ENCODE assay signal across 1 cellular context in genomic region chr17:64661981-64662773, GRCh38.
TF ChIP-seq lines count a peak whose summit lies in the region.

TSS of gene SMURF2 (minus strand) at chr17:64662307. CDS start at chr17:64661880, 427 bp downstream.

TF ChIP-seq in HepG2, 621 proteins besides CTCF, POLR2A, EP300 and RAD21 (continued from another document and continues in another):
- TF ChIP-seq, protein P1, sequence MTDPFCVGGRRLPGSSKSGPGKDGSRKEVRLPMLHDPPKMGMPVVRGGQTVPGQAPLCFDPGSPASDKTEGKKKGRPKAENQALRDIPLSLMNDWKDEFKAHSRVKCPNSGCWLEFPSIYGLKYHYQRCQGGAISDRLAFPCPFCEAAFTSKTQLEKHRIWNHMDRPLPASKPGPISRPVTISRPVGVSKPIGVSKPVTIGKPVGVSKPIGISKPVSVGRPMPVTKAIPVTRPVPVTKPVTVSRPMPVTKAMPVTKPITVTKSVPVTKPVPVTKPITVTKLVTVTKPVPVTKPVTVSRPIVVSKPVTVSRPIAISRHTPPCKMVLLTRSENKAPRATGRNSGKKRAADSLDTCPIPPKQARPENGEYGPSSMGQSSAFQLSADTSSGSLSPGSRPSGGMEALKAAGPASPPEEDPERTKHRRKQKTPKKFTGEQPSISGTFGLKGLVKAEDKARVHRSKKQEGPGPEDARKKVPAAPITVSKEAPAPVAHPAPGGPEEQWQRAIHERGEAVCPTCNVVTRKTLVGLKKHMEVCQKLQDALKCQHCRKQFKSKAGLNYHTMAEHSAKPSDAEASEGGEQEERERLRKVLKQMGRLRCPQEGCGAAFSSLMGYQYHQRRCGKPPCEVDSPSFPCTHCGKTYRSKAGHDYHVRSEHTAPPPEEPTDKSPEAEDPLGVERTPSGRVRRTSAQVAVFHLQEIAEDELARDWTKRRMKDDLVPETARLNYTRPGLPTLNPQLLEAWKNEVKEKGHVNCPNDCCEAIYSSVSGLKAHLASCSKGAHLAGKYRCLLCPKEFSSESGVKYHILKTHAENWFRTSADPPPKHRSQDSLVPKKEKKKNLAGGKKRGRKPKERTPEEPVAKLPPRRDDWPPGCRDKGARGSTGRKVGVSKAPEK (CRISPR knock-in tag; IDR thresholded peaks at IDR 0.05; ENCODE audit: borderline replicate concordance) = peak; percentile 52; the same call in 1 of the 2 replicates
- TF ChIP-seq RBFOX2 (IDR thresholded peaks at IDR 0.05; ENCODE audit: low read depth, low read length) = peak; percentile 91
- no peak for TF ChIP-seq RELA (CRISPR knock-in tag; IDR thresholded peaks at IDR 0.05)
- TF ChIP-seq TIGD3 (CRISPR knock-in tag; IDR thresholded peaks at IDR 0.05; ENCODE audit: borderline replicate concordance) = no peak
- TF ChIP-seq GPN1 (CRISPR knock-in tag; IDR thresholded peaks at IDR 0.05; ENCODE audit: borderline replicate concordance) = no peak
- peak; percentile 20; the same call in 1 of the 2 replicates for TF ChIP-seq TFE3 (CRISPR knock-in tag; IDR thresholded peaks at IDR 0.05)
- no peak for TF ChIP-seq NRL (CRISPR knock-in tag; IDR thresholded peaks at IDR 0.05; ENCODE audit: borderline replicate concordance)
- no peak for TF ChIP-seq PCBP2 (optimal IDR thresholded peaks at IDR 0.05; ENCODE audit: low read depth, low read length, poor library complexity, severe bottlenecking)
- TF ChIP-seq, protein P2, sequence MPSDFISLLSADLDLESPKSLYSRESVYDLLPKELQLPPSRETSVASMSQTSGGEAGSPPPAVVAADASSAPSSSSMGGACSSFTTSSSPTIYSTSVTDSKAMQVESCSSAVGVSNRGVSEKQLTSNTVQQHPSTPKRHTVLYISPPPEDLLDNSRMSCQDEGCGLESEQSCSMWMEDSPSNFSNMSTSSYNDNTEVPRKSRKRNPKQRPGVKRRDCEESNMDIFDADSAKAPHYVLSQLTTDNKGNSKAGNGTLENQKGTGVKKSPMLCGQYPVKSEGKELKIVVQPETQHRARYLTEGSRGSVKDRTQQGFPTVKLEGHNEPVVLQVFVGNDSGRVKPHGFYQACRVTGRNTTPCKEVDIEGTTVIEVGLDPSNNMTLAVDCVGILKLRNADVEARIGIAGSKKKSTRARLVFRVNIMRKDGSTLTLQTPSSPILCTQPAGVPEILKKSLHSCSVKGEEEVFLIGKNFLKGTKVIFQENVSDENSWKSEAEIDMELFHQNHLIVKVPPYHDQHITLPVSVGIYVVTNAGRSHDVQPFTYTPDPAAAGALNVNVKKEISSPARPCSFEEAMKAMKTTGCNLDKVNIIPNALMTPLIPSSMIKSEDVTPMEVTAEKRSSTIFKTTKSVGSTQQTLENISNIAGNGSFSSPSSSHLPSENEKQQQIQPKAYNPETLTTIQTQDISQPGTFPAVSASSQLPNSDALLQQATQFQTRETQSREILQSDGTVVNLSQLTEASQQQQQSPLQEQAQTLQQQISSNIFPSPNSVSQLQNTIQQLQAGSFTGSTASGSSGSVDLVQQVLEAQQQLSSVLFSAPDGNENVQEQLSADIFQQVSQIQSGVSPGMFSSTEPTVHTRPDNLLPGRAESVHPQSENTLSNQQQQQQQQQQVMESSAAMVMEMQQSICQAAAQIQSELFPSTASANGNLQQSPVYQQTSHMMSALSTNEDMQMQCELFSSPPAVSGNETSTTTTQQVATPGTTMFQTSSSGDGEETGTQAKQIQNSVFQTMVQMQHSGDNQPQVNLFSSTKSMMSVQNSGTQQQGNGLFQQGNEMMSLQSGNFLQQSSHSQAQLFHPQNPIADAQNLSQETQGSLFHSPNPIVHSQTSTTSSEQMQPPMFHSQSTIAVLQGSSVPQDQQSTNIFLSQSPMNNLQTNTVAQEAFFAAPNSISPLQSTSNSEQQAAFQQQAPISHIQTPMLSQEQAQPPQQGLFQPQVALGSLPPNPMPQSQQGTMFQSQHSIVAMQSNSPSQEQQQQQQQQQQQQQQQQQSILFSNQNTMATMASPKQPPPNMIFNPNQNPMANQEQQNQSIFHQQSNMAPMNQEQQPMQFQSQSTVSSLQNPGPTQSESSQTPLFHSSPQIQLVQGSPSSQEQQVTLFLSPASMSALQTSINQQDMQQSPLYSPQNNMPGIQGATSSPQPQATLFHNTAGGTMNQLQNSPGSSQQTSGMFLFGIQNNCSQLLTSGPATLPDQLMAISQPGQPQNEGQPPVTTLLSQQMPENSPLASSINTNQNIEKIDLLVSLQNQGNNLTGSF (CRISPR knock-in tag; IDR thresholded peaks at IDR 0.05) = 0 out of 2 replicates have a peak, but pooled peaks have one; percentile 26
- peak; percentile 55 for TF ChIP-seq SPEN (CRISPR knock-in tag; IDR thresholded peaks at IDR 0.05; ENCODE audit: low read depth)
- 0 out of 2 replicates have a peak, but pooled peaks have one; percentile 39 for TF ChIP-seq IRX3 (CRISPR knock-in tag; IDR thresholded peaks at IDR 0.05; ENCODE audit: borderline replicate concordance, low read depth)
- TF ChIP-seq ZNF232 (CRISPR knock-in tag; IDR thresholded peaks at IDR 0.05; ENCODE audit: borderline replicate concordance) = peak; percentile 70; the same call in 1 of the 2 replicates
- no peak for TF ChIP-seq ARNT (IDR thresholded peaks at IDR 0.05)
- 0 out of 2 replicates have a peak, but pooled peaks have one; percentile 11 for TF ChIP-seq ZNF205 (CRISPR knock-in tag; IDR thresholded peaks at IDR 0.05)
- TF ChIP-seq ZNF788 (CRISPR knock-in tag; IDR thresholded peaks at IDR 0.05; ENCODE audit: borderline replicate concordance) = no peak
- no peak for TF ChIP-seq TBL1XR1 (IDR thresholded peaks at IDR 0.05; ENCODE audit: borderline replicate concordance, low read length, partially characterized antibody)
- TF ChIP-seq ZNF782 (CRISPR knock-in tag; IDR thresholded peaks at IDR 0.05; ENCODE audit: borderline replicate concordance) = no peak
- TF ChIP-seq SMARCC2 (IDR thresholded peaks at IDR 0.05) = no peak
- TF ChIP-seq PRDM15 (CRISPR knock-in tag; IDR thresholded peaks at IDR 0.05) = peak; percentile 68
- TF ChIP-seq, protein P3, sequence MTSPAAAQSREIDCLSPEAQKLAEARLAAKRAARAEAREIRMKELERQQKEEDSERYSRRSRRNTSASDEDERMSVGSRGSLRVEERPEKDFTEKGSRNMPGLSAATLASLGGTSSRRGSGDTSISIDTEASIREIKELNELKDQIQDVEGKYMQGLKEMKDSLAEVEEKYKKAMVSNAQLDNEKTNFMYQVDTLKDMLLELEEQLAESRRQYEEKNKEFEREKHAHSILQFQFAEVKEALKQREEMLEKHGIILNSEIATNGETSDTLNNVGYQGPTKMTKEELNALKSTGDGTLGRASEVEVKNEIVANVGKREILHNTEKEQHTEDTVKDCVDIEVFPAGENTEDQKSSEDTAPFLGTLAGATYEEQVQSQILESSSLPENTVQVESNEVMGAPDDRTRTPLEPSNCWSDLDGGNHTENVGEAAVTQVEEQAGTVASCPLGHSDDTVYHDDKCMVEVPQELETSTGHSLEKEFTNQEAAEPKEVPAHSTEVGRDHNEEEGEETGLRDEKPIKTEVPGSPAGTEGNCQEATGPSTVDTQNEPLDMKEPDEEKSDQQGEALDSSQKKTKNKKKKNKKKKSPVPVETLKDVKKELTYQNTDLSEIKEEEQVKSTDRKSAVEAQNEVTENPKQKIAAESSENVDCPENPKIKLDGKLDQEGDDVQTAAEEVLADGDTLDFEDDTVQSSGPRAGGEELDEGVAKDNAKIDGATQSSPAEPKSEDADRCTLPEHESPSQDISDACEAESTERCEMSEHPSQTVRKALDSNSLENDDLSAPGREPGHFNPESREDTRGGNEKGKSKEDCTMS (CRISPR knock-in tag; conservative IDR thresholded peaks at IDR 0.05) = no peak
- TF ChIP-seq, protein P4, sequence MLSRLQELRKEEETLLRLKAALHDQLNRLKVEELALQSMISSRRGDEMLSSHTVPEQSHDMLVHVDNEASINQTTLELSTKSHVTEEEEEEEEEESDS (CRISPR knock-in tag; IDR thresholded peaks at IDR 0.05; ENCODE audit: borderline replicate concordance) = no peak
- TF ChIP-seq GLI4 (CRISPR knock-in tag; IDR thresholded peaks at IDR 0.05; ENCODE audit: borderline replicate concordance) = no peak
- no peak for TF ChIP-seq ZNF253 (CRISPR knock-in tag; IDR thresholded peaks at IDR 0.05; ENCODE audit: borderline replicate concordance)
- no peak for TF ChIP-seq ZNF264 (CRISPR knock-in tag; IDR thresholded peaks at IDR 0.05)
- no peak for TF ChIP-seq FUBP1 (CRISPR knock-in tag; IDR thresholded peaks at IDR 0.05; ENCODE audit: borderline replicate concordance)
- no peak for TF ChIP-seq KAT2B (IDR thresholded peaks at IDR 0.05; ENCODE audit: borderline replicate concordance, low read depth, low read length)
- TF ChIP-seq ZFX (CRISPR knock-in tag; IDR thresholded peaks at IDR 0.05; ENCODE audit: low read depth) = peak; percentile 88
- TF ChIP-seq ZBTB20 (CRISPR knock-in tag; IDR thresholded peaks at IDR 0.05; ENCODE audit: borderline replicate concordance, low read depth) = peak; percentile 45; the same call in 1 of the 2 replicates
- TF ChIP-seq NFKBIZ (CRISPR knock-in tag; IDR thresholded peaks at IDR 0.05) = no peak
- TF ChIP-seq GFI1 (CRISPR knock-in tag; IDR thresholded peaks at IDR 0.05; ENCODE audit: borderline replicate concordance) = no peak
- TF ChIP-seq ZSCAN20 (CRISPR knock-in tag; IDR thresholded peaks at IDR 0.05; ENCODE audit: borderline replicate concordance) = no peak
- TF ChIP-seq PHB2 (IDR thresholded peaks at IDR 0.05; ENCODE audit: partially characterized antibody) = no peak
- no peak; the same call in 1 of the 2 replicates for TF ChIP-seq ZNF816 (CRISPR knock-in tag; IDR thresholded peaks at IDR 0.05; ENCODE audit: borderline replicate concordance)
- TF ChIP-seq ZNF839 (CRISPR knock-in tag; IDR thresholded peaks at IDR 0.05; ENCODE audit: borderline replicate concordance) = no peak
- 0 out of 2 replicates have a peak, but pooled peaks have one; percentile 48 for TF ChIP-seq KMT2B (CRISPR knock-in tag; IDR thresholded peaks at IDR 0.05)
- TF ChIP-seq ZNF431 (CRISPR knock-in tag; IDR thresholded peaks at IDR 0.05; ENCODE audit: borderline replicate concordance, low read depth) = peak; percentile 29; the same call in 1 of the 2 replicates
- TF ChIP-seq GTF3A (CRISPR knock-in tag; conservative IDR thresholded peaks at IDR 0.05) = no peak
- TF ChIP-seq ZNF562 (CRISPR knock-in tag; IDR thresholded peaks at IDR 0.05; ENCODE audit: borderline replicate concordance) = no peak
- no peak for TF ChIP-seq ZNF589 (CRISPR knock-in tag; conservative IDR thresholded peaks at IDR 0.05)
- no peak for TF ChIP-seq ZNF367 (CRISPR knock-in tag; IDR thresholded peaks at IDR 0.05; ENCODE audit: borderline replicate concordance)
- no peak for TF ChIP-seq DNMT1 (CRISPR knock-in tag; IDR thresholded peaks at IDR 0.05)
- TF ChIP-seq ZNF180 (CRISPR knock-in tag; IDR thresholded peaks at IDR 0.05; ENCODE audit: borderline replicate concordance, low read depth) = no peak
- TF ChIP-seq HNRNPUL1 (IDR thresholded peaks at IDR 0.05; ENCODE audit: low read depth, low read length) = no peak
- no peak for TF ChIP-seq ONECUT2 (CRISPR knock-in tag; IDR thresholded peaks at IDR 0.05)
- TF ChIP-seq KDM3A (CRISPR knock-in tag; IDR thresholded peaks at IDR 0.05; ENCODE audit: low read depth) = peak; percentile 35; the same call in 1 of the 2 replicates
